Comparison of ENCODE assay signal across 11 cellular contexts in the genomic region with DNA sequence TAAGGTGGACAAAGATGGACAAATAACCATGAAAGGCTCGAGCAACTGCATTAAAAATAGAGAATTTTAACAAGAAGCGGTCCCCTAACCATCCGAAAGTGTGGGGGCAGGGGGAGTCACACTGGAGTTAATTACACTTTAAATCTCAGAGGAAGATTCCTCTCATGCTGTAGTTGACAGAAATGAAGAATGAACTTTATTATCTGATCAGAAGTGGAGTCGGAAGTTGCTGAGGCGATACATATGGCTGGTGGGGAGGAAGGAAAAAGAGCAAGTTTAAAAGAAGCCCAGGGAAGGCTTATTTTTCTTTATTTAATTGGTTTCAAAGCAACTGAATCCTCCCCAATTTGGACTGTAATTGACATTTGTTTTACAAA.
"Had no signal": no experiment of that assay in that cellular context is flagged by ENCODE, and none has a peak within 500 bp of the region (broad histone marks: within the 10 kb centered on the region; RNA-seq: fewer than 3 reads in every experiment).

No MANE protein-coding gene starts in this region.

- H3K9ac ChIP-seq: SK-N-SH had no signal

- DNase-seq: activated B cell treated with CpG ODN at 0.5 μM for 24 hours; activated CD4-positive, alpha-beta T cell treated with anti-CD3 and anti-CD28 coated beads, Interleukin-2, amount 10 ng/mL, durations not matched to agents 7 days and 5 days; activated naive CD4-positive, alpha-beta T cell treated with Interleukin-2 at 50 U/mL for 16 hours; erythroblast; kidney; left ventricle myocardium superior; pancreas; SK-N-SH; stimulated activated CD4-positive, alpha-beta T cell treated with anti-CD3 and anti-CD28 coated beads, Interleukin-1b, Interleukin-23, amount 100 ng/mL, for 48 hours; T-helper 1 cell had no signal

- H3K4me3 ChIP-seq: pancreas had no signal

- H3K9me2 ChIP-seq: SK-N-SH had no signal

- H3K9me3 ChIP-seq: pancreas, SK-N-SH had no signal

- H3K36me3 ChIP-seq: pancreas had no signal

- H3K27ac Mint-ChIP-seq: activated B cell treated with CpG ODN at 0.5 μM for 24 hours; activated CD4-positive, alpha-beta T cell treated with anti-CD3 and anti-CD28 coated beads, Interleukin-2, amount 10 ng/mL, durations not matched to agents 7 days and 5 days; memory B cell had no signal

- H3K27ac ChIP-seq: pancreas had no signal

- H3K36me3 Mint-ChIP-seq: memory B cell had no signal

- H3K4me2 ChIP-seq: SK-N-SH had no signal

- H3K4me1 Mint-ChIP-seq: activated B cell treated with CpG ODN at 0.5 μM for 24 hours; activated CD4-positive, alpha-beta T cell treated with anti-CD3 and anti-CD28 coated beads, Interleukin-2, amount 10 ng/mL, durations not matched to agents 7 days and 5 days; memory B cell had no signal

- H3K9me3 Mint-ChIP-seq: activated CD4-positive, alpha-beta T cell treated with anti-CD3 and anti-CD28 coated beads, Interleukin-2, amount 10 ng/mL, durations not matched to agents 7 days and 5 days had no signal

- H3K4me1 ChIP-seq: pancreas had no signal

- H3K4me3 Mint-ChIP-seq: activated B cell treated with CpG ODN at 0.5 μM for 24 hours; activated CD4-positive, alpha-beta T cell treated with anti-CD3 and anti-CD28 coated beads, Interleukin-2, amount 10 ng/mL, durations not matched to agents 7 days and 5 days; memory B cell had no signal

- H3K27me3 ChIP-seq: pancreas had no signal
